ENCODE assay signal across 8 cellular contexts in the genomic region with DNA sequence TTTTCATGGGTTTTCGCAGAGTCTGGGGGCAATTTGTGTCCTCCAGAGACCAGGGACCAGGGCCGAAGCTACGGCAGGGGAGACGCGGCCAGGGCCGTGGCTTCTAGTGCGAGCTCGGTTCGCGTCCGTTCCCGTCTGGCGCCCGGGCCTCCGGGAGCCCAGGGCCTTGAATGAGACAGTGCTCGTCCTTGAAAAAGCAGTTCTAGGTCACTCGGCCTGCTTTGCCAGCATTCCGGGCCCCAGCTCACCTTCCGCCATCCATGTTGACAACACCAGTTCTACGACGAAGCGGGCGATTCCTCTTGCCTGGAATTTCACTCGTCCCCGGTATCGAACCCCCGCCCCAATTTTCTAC. TPM values are rescaled to one million over a fixed set of nuclear protein-coding genes. Genes with fewer than 3 reads are reported as not detected.
DNase-seq lines count a peak whose midpoint lies in the region; ATAC-seq, FAIRE-seq and TF ChIP-seq lines count a peak whose summit lies in the region.

No MANE protein-coding gene starts in this region.

- DNase-seq in Right ventricle myocardium inferior (ENCODE audit: missing footprints) (no peak), cardiac septum (ENCODE audit: low spot score) (no peak), adrenal gland (peak; percentile 65 to 88 (median 79)), iPS DF 6.9 (ENCODE audit: low read depth, low spot score) (no peak), small intestine (peak; percentile 55), HPDE6-E6E7 (ENCODE audit: extremely low spot score) (no peak), NCI-H1092 (lab: John Stamatoyannopoulos, UW) (no peak)

- H3K27ac ChIP-seq in adrenal gland = peak overlapping the region; percentile 99 to 100 (median 99)
- H3K27ac ChIP-seq in iPS DF 6.9 (ENCODE audit: low read length) = no peak overlapping the region
- H3K27ac ChIP-seq in small intestine (ENCODE audit: low read depth in 1 of 2, low read length in 1 of 2) = peak overlapping the region; percentile 95 to 100

- WGBS in adrenal gland, 4 donors = 3 to 13% (median 7%) methylated on average over 27 of the region's 27 CpGs
- no CpG with 5 or more reads among the region's 27 CpGs for WGBS in iPS DF 6.9 (ENCODE audit: insufficient coverage, insufficient read length)
- WGBS in small intestine, 3 donors = 8 to 16% (median 8%) methylated on average over 27 of the region's 27 CpGs

- no peak for TF ChIP-seq CTCF in adrenal gland (IDR thresholded peaks at IDR 0.05)

- intact Hi-C loops in Right ventricle myocardium inferior (cut with DNase I) (loop anchor here (5.0 kb wide), 1 partner anchor 99 kb away; no protein-coding TSS in a partner anchor), cardiac septum (cut with DNase I) (loop anchor here (2.0 to 10.0 kb wide), 3 partner anchors 41 to 246 kb away; a partner anchor contains a TSS), adrenal gland (cut with DNase I) (loop anchor here in 1 of 2 donors (5.0 kb wide), 1 partner anchor 154 kb away; a partner anchor contains a TSS)

- H3K36me3 ChIP-seq in adrenal gland (replicated peaks in 1 of 2) (no peaks in the 10 kb centered on the region), iPS DF 6.9 (ENCODE audit: control insufficient read depth, insufficient read depth, low read length) (no peaks in the 10 kb centered on the region), small intestine (ENCODE audit: control insufficient read depth in 2 of 2, insufficient read depth in 2 of 2, low read length in 2 of 2) (no peaks in the 10 kb centered on the region)

- H3K4me1 ChIP-seq in adrenal gland (replicated peaks in 1 of 2) (peaks cover 19 to 42% of the 10 kb centered on the region in 2 donors), iPS DF 6.9 (ENCODE audit: control insufficient read depth, insufficient read depth, low read length) (no peaks in the 10 kb centered on the region), small intestine (ENCODE audit: control insufficient read depth in 2 of 2, insufficient read depth in 1 of 2, low read depth in 1 of 2, low read length in 1 of 2) (peaks cover 0 to 8% of the 10 kb centered on the region in 2 donors)

- H3K27me3 ChIP-seq in adrenal gland = no peaks in the 10 kb centered on the region
- peaks cover 2% of the 10 kb centered on the region; the same call in 1 of the 2 replicates for H3K27me3 ChIP-seq in iPS DF 6.9 (ENCODE audit: control insufficient read depth, insufficient read depth, low read length)
- H3K27me3 ChIP-seq in small intestine (ENCODE audit: control insufficient read depth in 2 of 2, insufficient read depth in 2 of 2, low read length in 2 of 2) = no peaks in the 10 kb centered on the region

- ATAC-seq in Right ventricle myocardium inferior (peak; percentile 61), HG03571 (IDR thresholded peaks at IDR 0.05; ENCODE audit: unreplicated experiment) (peak; percentile 19)

- H3K4me3 ChIP-seq in adrenal gland (peak overlapping the region; percentile 49 to 75 (median 70)), iPS DF 6.9 (ENCODE audit: low read length) (peak overlapping the region; percentile 57; the same call in 1 of the 2 replicates), small intestine (ENCODE audit: low read depth in 1 of 2, low read length in 2 of 2) (peak overlapping the region; percentile 70 to 78)

- FAIRE-seq in small intestine (lab: Jason Lieb, UNC) = no peak

- no peaks in the 10 kb centered on the region for H3K9me3 ChIP-seq in adrenal gland (replicated peaks in 1 of 3)
- no peaks in the 10 kb centered on the region for H3K9me3 ChIP-seq in iPS DF 6.9 (ENCODE audit: control insufficient read depth, insufficient read depth, low read length)
- H3K9me3 ChIP-seq in small intestine (ENCODE audit: control insufficient read depth, low read depth) = no peaks in the 10 kb centered on the region

- TF ChIP-seq POLR2A in adrenal gland (IDR thresholded peaks at IDR 0.05) = no peak

RNA-seq across cellular contexts. Expression of a gene that starts 4.5 kb away (rescaled TPM):
- not detected for total RNA-seq in Right ventricle myocardium inferior
- total RNA-seq in cardiac septum = not detected
- not detected for total RNA-seq in adrenal gland
- polyA plus RNA-seq in adrenal gland = under 1 TPM in 1 of 3 donors, not detected in 2; 0.16 TPM
- not detected for polyA plus RNA-seq in small intestine

RNA-seq across cellular contexts. Expression of a gene that starts 15.2 kb away (rescaled TPM):
- 1.0 TPM for total RNA-seq in Right ventricle myocardium inferior
- total RNA-seq in cardiac septum = 0.67 TPM
- 10 to 100 TPM in 2 of 8 donors, 1 to 10 TPM in 6; 2.3 to 12.8 (median 8.5) TPM for total RNA-seq in adrenal gland
- polyA plus RNA-seq in adrenal gland = 1 to 10 TPM; 3.6 to 6.2 (median 5.7) TPM
- polyA plus RNA-seq in small intestine = 1 to 10 TPM in 1 of 3 donors, not detected in 2; 2.1 TPM

RNA-seq across cellular contexts. Expression of a gene that starts 41.3 kb away (rescaled TPM):
- total RNA-seq in Right ventricle myocardium inferior (80.7 TPM), cardiac septum (69.4 TPM), adrenal gland (10 to 100 TPM; 29.5 to 69.8 (median 49.5) TPM)
- polyA plus RNA-seq in adrenal gland (10 to 100 TPM; 13.9 to 68.8 (median 15.5) TPM), small intestine (10 to 100 TPM; 17.6 to 26.4 (median 21.6) TPM)

Comparison
In these comparisons a context has a peak if more than half of its experiments do, and no peak if none do; other contexts are left out.
1. DNase-seq: peak in adrenal gland (7 of 7) and small intestine (single experiment); none in Right ventricle myocardium inferior (single experiment), cardiac septum (single experiment), iPS DF 6.9 (single experiment), HPDE6-E6E7 (single experiment) and NCI-H1092 (single experiment).
2. Peak in every context shown above with its lines, with median percentiles within 50 percentile points of each other: H3K4me3 ChIP-seq.